ENCODE assay signal across 19 cellular contexts in the genomic region with DNA sequence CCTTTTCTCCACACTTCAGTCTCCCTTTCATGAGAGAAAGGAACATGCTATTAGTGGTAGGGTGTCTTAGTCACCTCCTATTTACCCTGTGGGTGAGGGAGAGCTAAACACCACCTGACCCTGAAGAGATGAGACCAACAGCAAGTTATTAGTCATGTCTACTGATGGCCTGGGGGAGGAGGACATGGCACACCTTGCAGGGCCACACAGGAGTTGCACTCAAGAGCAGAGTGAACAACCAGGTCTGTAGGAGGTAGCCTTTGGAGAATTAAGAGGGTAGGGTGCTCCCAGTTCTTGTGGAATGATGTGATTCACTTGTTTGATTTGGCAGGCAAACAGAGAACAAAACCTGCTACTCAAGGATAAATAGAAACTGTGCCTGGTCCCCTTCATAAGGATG.
DNase-seq lines count a peak whose midpoint lies in the region; ATAC-seq and FAIRE-seq lines count a peak whose summit lies in the region.
"Had no signal": no experiment of that assay in that cellular context is flagged by ENCODE, and none has a peak within 500 bp of the region (broad histone marks: within the 10 kb centered on the region; RNA-seq: fewer than 3 reads in every experiment).

No MANE protein-coding gene starts in this region.

- no peak overlapping the region for H3K4me3 Mint-ChIP-seq in activated naive CD4-positive, alpha-beta T cell treated with anti-CD3 and anti-CD28 coated beads, Interleukin-2, amount 50 U/mL, for 24 hours
- no peak overlapping the region for H3K4me3 Mint-ChIP-seq in activated naive CD4-positive, alpha-beta T cell treated with anti-CD3 and anti-CD28 coated beads for 36 hours
- no peak overlapping the region for H3K4me3 Mint-ChIP-seq in stimulated activated memory B cell treated with anti-CD40 and anti-IgM and Interleukin-4, amounts not matched to agents 10 μg/mL and 1 μg/mL and 100 μg/mL, for 72 hours
- H3K4me3 Mint-ChIP-seq: activated CD8-positive, alpha-beta T cell treated with anti-CD3 and anti-CD28 coated beads for 36 hours; activated T-helper 17 cell treated with anti-CD3 and anti-CD28 coated beads, Interleukin-2, amount 50 U/mL, for 72 hours; brain; CD8-positive, alpha-beta memory T cell; natural killer cell had no signal

- peak overlapping the region; percentile 35 for H3K27ac Mint-ChIP-seq in activated naive CD4-positive, alpha-beta T cell treated with anti-CD3 and anti-CD28 coated beads, Interleukin-2, amount 50 U/mL, for 24 hours
- H3K27ac Mint-ChIP-seq in activated naive CD4-positive, alpha-beta T cell treated with anti-CD3 and anti-CD28 coated beads for 36 hours, result no peak overlapping the region
- H3K27ac Mint-ChIP-seq in stimulated activated memory B cell treated with anti-CD40 and anti-IgM and Interleukin-4, amounts not matched to agents 10 μg/mL and 1 μg/mL and 100 μg/mL, for 72 hours, result no peak overlapping the region
- H3K27ac Mint-ChIP-seq: activated CD8-positive, alpha-beta T cell treated with anti-CD3 and anti-CD28 coated beads for 36 hours; activated T-helper 17 cell treated with anti-CD3 and anti-CD28 coated beads, Interleukin-2, amount 50 U/mL, for 72 hours; CD8-positive, alpha-beta memory T cell; natural killer cell had no signal

- no peaks in the 10 kb centered on the region for H3K36me3 Mint-ChIP-seq in activated naive CD4-positive, alpha-beta T cell treated with anti-CD3 and anti-CD28 coated beads, Interleukin-2, amount 50 U/mL, for 24 hours
- H3K36me3 Mint-ChIP-seq in activated naive CD4-positive, alpha-beta T cell treated with anti-CD3 and anti-CD28 coated beads for 36 hours (ENCODE audit: low read depth), result no peaks in the 10 kb centered on the region
- H3K36me3 Mint-ChIP-seq in stimulated activated memory B cell treated with anti-CD40 and anti-IgM and Interleukin-4, amounts not matched to agents 10 μg/mL and 1 μg/mL and 100 μg/mL, for 72 hours, result no peaks in the 10 kb centered on the region
- H3K36me3 Mint-ChIP-seq: brain; CD8-positive, alpha-beta memory T cell; natural killer cell had no signal

- intact Hi-C loops in activated naive CD4-positive, alpha-beta T cell treated with anti-CD3 and anti-CD28 coated beads for 36 hours (cut with micrococcal nuclease), result no loop called here
- intact Hi-C loops in left colon (cut with DNase I, micrococcal nuclease), result no loop called here

- CTCF ChIA-PET in activated naive CD4-positive, alpha-beta T cell treated with anti-CD3 and anti-CD28 coated beads for 36 hours (lab: Charles Lee), result interaction anchor here (1.3 kb wide), 1 partner anchor 36 kb away, joined by 5 read pairs; no protein-coding TSS in a partner anchor

- peaks cover 7% of the 10 kb centered on the region for H3K27me3 Mint-ChIP-seq in activated naive CD4-positive, alpha-beta T cell treated with anti-CD3 and anti-CD28 coated beads, Interleukin-2, amount 50 U/mL, for 24 hours
- H3K27me3 Mint-ChIP-seq in activated naive CD4-positive, alpha-beta T cell treated with anti-CD3 and anti-CD28 coated beads for 36 hours (ENCODE audit: low read depth), result peaks cover 4% of the 10 kb centered on the region
- H3K27me3 Mint-ChIP-seq in stimulated activated memory B cell treated with anti-CD40 and anti-IgM and Interleukin-4, amounts not matched to agents 10 μg/mL and 1 μg/mL and 100 μg/mL, for 72 hours, result no peaks in the 10 kb centered on the region

- ATAC-seq in left colon (peak; percentile 31), GM21723 (IDR thresholded peaks at IDR 0.05; ENCODE audit: unreplicated experiment) (no peak), GM19023 (IDR thresholded peaks at IDR 0.05; ENCODE audit: unreplicated experiment) (no peak)
- ATAC-seq in stimulated activated memory B cell treated with anti-CD40 and anti-IgM and Interleukin-4, amounts not matched to agents 10 μg/mL and 1 μg/mL and 100 μg/mL, for 72 hours, result no peak
- ATAC-seq: activated CD8-positive, alpha-beta T cell treated with anti-CD3 and anti-CD28 coated beads for 36 hours; activated T-helper 17 cell treated with anti-CD3 and anti-CD28 coated beads, Interleukin-2, amount 50 U/mL, for 72 hours; natural killer cell; sciatic nerve had no signal

- no peaks in the 10 kb centered on the region for H3K4me1 Mint-ChIP-seq in activated naive CD4-positive, alpha-beta T cell treated with anti-CD3 and anti-CD28 coated beads, Interleukin-2, amount 50 U/mL, for 24 hours
- no peaks in the 10 kb centered on the region for H3K4me1 Mint-ChIP-seq in activated naive CD4-positive, alpha-beta T cell treated with anti-CD3 and anti-CD28 coated beads for 36 hours (ENCODE audit: low read depth)
- no peaks in the 10 kb centered on the region for H3K4me1 Mint-ChIP-seq in stimulated activated memory B cell treated with anti-CD40 and anti-IgM and Interleukin-4, amounts not matched to agents 10 μg/mL and 1 μg/mL and 100 μg/mL, for 72 hours
- H3K4me1 Mint-ChIP-seq: activated T-helper 17 cell treated with anti-CD3 and anti-CD28 coated beads, Interleukin-2, amount 50 U/mL, for 72 hours; CD8-positive, alpha-beta memory T cell; natural killer cell had no signal

- no peaks in the 10 kb centered on the region for H3K9me3 Mint-ChIP-seq in activated naive CD4-positive, alpha-beta T cell treated with anti-CD3 and anti-CD28 coated beads, Interleukin-2, amount 50 U/mL, for 24 hours
- H3K9me3 Mint-ChIP-seq in activated naive CD4-positive, alpha-beta T cell treated with anti-CD3 and anti-CD28 coated beads for 36 hours, result no peaks in the 10 kb centered on the region
- no peaks in the 10 kb centered on the region for H3K9me3 Mint-ChIP-seq in stimulated activated memory B cell treated with anti-CD40 and anti-IgM and Interleukin-4, amounts not matched to agents 10 μg/mL and 1 μg/mL and 100 μg/mL, for 72 hours
- H3K9me3 Mint-ChIP-seq: activated CD8-positive, alpha-beta T cell treated with anti-CD3 and anti-CD28 coated beads for 36 hours; activated T-helper 17 cell treated with anti-CD3 and anti-CD28 coated beads, Interleukin-2, amount 50 U/mL, for 72 hours; brain had no signal

- no peak for DNase-seq in activated naive CD4-positive, alpha-beta T cell treated with anti-CD3 and anti-CD28 coated beads for 36 hours
- DNase-seq in astrocyte of the hippocampus (ENCODE audit: low read depth, low spot score) (peak; percentile 65), left colon (no peak), urothelium cell line (ENCODE audit: low spot score) (peak; percentile 73)
- DNase-seq: activated CD8-positive, alpha-beta T cell treated with anti-CD3 and anti-CD28 coated beads for 36 hours; CD8-positive, alpha-beta memory T cell; effector memory CD4-positive, alpha-beta T cell; natural killer cell; NCI-H1048; NCI-H345; substantia nigra had no signal

- peak; percentile 72 for FAIRE-seq in urothelium cell line (lab: Jason Lieb, UNC)
- FAIRE-seq: A204.1 had no signal

Comparison
In these comparisons a context has a peak if more than half of its experiments do, and no peak if none do; other contexts are left out.
1. DNase-seq: peak in astrocyte of the hippocampus (single experiment) and urothelium cell line (single experiment); none in activated naive CD4-positive, alpha-beta T cell treated with anti-CD3 and anti-CD28 coated beads for 36 hours (single experiment) and left colon (0 of 2).